8 cellular contexts compared by ENCODE assay signal in the genomic region with DNA sequence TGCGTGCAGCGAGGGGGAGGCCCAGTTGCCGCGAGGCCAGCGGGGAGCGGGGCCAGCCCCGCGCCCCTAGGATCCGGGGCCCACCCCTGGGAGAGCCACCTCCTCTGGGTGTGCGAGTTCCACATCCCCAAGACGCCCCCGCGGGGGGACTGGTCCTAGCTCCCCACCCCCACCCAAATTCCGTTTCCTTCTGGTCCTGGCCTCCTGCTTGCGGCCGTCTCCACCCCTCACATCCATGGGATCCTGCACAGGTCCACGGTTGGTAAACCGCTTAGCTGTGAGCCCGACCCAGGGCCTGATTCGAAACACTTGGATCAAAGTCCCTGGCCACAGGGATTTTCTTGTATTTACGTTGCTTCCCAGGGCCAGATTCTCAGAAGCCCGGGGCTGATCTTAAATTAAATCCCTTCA. TPM values are rescaled to one million over a fixed set of nuclear protein-coding genes. Genes with fewer than 3 reads are reported as not detected.
DNase-seq lines count a peak whose midpoint lies in the region; ATAC-seq and TF ChIP-seq lines count a peak whose summit lies in the region.

No MANE protein-coding gene starts in this region.

- 10 to 26% methylated on average over 16 to 22 of the region's 22 CpGs for WGBS in lung, 2 donors
- WGBS in upper lobe of left lung, 2 donors = 9 to 12% methylated on average over 8 to 13 of the region's 22 CpGs

- TF ChIP-seq EP300 in upper lobe of left lung (IDR thresholded peaks at IDR 0.05) = no peak

- H3K9me3 ChIP-seq in colonic mucosa (no peaks in the 10 kb centered on the region), lung (ENCODE audit: control insufficient read depth in 2 of 2, insufficient read depth in 1 of 2, low read length in 1 of 2) (no peaks in the 10 kb centered on the region), upper lobe of left lung (peaks cover 0 to 3% (median 0%) of the 10 kb centered on the region in 4 donors)

- peak overlapping the region; percentile 54 to 60 for H3K9ac ChIP-seq in colonic mucosa (ENCODE audit: low read depth in 2 of 2, low read length in 2 of 2)

- H3K4me3 Mint-ChIP-seq in activated T-cell treated with anti-CD3 and anti-CD28 coated beads, Interleukin-2, amount 50 U/mL, for 72 hours = peak overlapping the region; percentile 73 to 81

- ATAC-seq in activated T-cell treated with anti-CD3 and anti-CD28 coated beads, Interleukin-2, amount 50 U/mL, for 72 hours (replicated peaks in 1 of 2) = no peak
- ATAC-seq in lung (ENCODE audit: insufficient read depth, low FRiP score) (no peak), upper lobe of left lung (ENCODE audit: low FRiP score in 2 of 2) (peak; percentile 8 to 51), HG02973 (IDR thresholded peaks at IDR 0.05; ENCODE audit: unreplicated experiment) (no peak), HG02588 (IDR thresholded peaks at IDR 0.05; ENCODE audit: unreplicated experiment) (no peak), GM21390 (IDR thresholded peaks at IDR 0.05; ENCODE audit: unreplicated experiment) (no peak)

- no peaks in the 10 kb centered on the region for H3K4me1 ChIP-seq in colonic mucosa
- no peaks in the 10 kb centered on the region for H3K4me1 ChIP-seq in lung (ENCODE audit: control insufficient read depth in 2 of 2, insufficient read depth in 2 of 2, low read length in 2 of 2)
- H3K4me1 ChIP-seq in upper lobe of left lung = peaks cover 7 to 20% (median 11%) of the 10 kb centered on the region in 4 donors

- H3K36me3 ChIP-seq in colonic mucosa (no peaks in the 10 kb centered on the region), lung (ENCODE audit: control insufficient read depth in 2 of 2, insufficient read depth in 2 of 2, low read length in 2 of 2) (no peaks in the 10 kb centered on the region), upper lobe of left lung (no peaks in the 10 kb centered on the region)

- TF ChIP-seq CTCF in colonic mucosa (IDR thresholded peaks at IDR 0.05) (no peak), lung (IDR thresholded peaks at IDR 0.05; ENCODE audit: control extremely low read depth, extremely low read depth) (no peak), upper lobe of left lung (IDR thresholded peaks at IDR 0.05) (no peak)

- peaks cover 4% of the 10 kb centered on the region in 2 donors for H3K9me3 Mint-ChIP-seq in activated T-cell treated with anti-CD3 and anti-CD28 coated beads, Interleukin-2, amount 50 U/mL, for 72 hours

- H3K27ac ChIP-seq in colonic mucosa (peak overlapping the region; percentile 77), lung (ENCODE audit: low read depth in 1 of 2, low read length in 1 of 2) (peak overlapping the region in 1 of 2 donors; percentile 58), upper lobe of left lung (peak overlapping the region; percentile 65 to 89 (median 79))

- peaks cover 45% of the 10 kb centered on the region for H3K27me3 Mint-ChIP-seq in activated T-cell treated with anti-CD3 and anti-CD28 coated beads, Interleukin-2, amount 50 U/mL, for 72 hours (ENCODE audit: low read depth)

- H3K4me3 ChIP-seq in colonic mucosa (peak overlapping the region; percentile 36), lung (peak overlapping the region; percentile 34), upper lobe of left lung (peak overlapping the region; percentile 47 to 75 (median 62))

- H3K36me3 Mint-ChIP-seq in activated T-cell treated with anti-CD3 and anti-CD28 coated beads, Interleukin-2, amount 50 U/mL, for 72 hours (ENCODE audit: insufficient read depth in 2 of 2) = peaks cover 4 to 5% of the 10 kb centered on the region in 2 donors

- no peak for DNase-seq in activated T-cell treated with anti-CD3 and anti-CD28 coated beads, Interleukin-2, amount 50 U/mL, for 72 hours
- no peak for DNase-seq in activated T-cell treated with anti-CD3 and anti-CD28 coated beads, Interleukin-2, amount 50 U/mL, for 48 hours
- DNase-seq in colonic mucosa (peak; percentile 17), lung (ENCODE audit: low spot score) (no peak), upper lobe of left lung (no peak)

- no peak overlapping the region for H3K27ac Mint-ChIP-seq in activated T-cell treated with anti-CD3 and anti-CD28 coated beads, Interleukin-2, amount 50 U/mL, for 72 hours

- H3K27me3 ChIP-seq in colonic mucosa (peaks cover 19% of the 10 kb centered on the region), lung (ENCODE audit: control insufficient read depth, insufficient read depth) (no peaks in the 10 kb centered on the region), upper lobe of left lung (no peaks in the 10 kb centered on the region)

- intact Hi-C loops in colonic mucosa (cut with DNase I) = no loop called here

- H3K4me1 Mint-ChIP-seq in activated T-cell treated with anti-CD3 and anti-CD28 coated beads, Interleukin-2, amount 50 U/mL, for 72 hours (ENCODE audit: low read depth) = peaks cover 30% of the 10 kb centered on the region

- no peak for TF ChIP-seq POLR2A in upper lobe of left lung (IDR thresholded peaks at IDR 0.05)

RNA-seq across cellular contexts. Expression of gene FBXO17, which starts 0.3 kb away (rescaled TPM):
- not detected for total RNA-seq in activated T-cell treated with anti-CD3 and anti-CD28 coated beads, Interleukin-2, amount 50 U/mL, for 72 hours
- total RNA-seq in colonic mucosa = 1 to 10 TPM; 1.7 to 1.9 TPM
- total RNA-seq in lung = 10 to 100 TPM; 10.4 to 18.8 TPM
- polyA plus RNA-seq in lung = 1 to 10 TPM; 5.1 to 7.5 TPM
- 10 to 100 TPM in 3 of 6 donors, 1 to 10 TPM in 3; 5.0 to 18.9 (median 10.4) TPM for total RNA-seq in upper lobe of left lung

RNA-seq across cellular contexts. Expression of gene MRPS12, which starts 45.1 kb away (rescaled TPM):
- 10 to 100 TPM; 54.8 to 57.9 TPM for total RNA-seq in activated T-cell treated with anti-CD3 and anti-CD28 coated beads, Interleukin-2, amount 50 U/mL, for 72 hours
- total RNA-seq in colonic mucosa (100 to 1,000 TPM in 1 of 2 donors, 10 to 100 TPM in 1; 38.0 to 107 TPM), lung (10 to 100 TPM; 10.7 to 45.6 TPM), upper lobe of left lung (10 to 100 TPM in 4 of 6 donors, 1 to 10 TPM in 2; 3.1 to 38.3 (median 26.0) TPM)
- polyA plus RNA-seq in lung = 10 to 100 TPM; 28.1 to 63.5 TPM

RNA-seq across cellular contexts. Expression of gene SARS2, which starts 45.3 kb away (rescaled TPM):
- total RNA-seq in activated T-cell treated with anti-CD3 and anti-CD28 coated beads, Interleukin-2, amount 50 U/mL, for 72 hours = 10 to 100 TPM; 21.1 to 30.1 TPM
- total RNA-seq in colonic mucosa (10 to 100 TPM; 27.2 to 37.2 TPM), lung (10 to 100 TPM; 14.3 to 31.1 TPM), upper lobe of left lung (10 to 100 TPM; 14.3 to 54.5 (median 23.0) TPM)
- polyA plus RNA-seq in lung = 10 to 100 TPM; 17.6 to 34.6 TPM

RNA-seq across cellular contexts. Expression of gene FBXO27, which starts 56.5 kb away (rescaled TPM):
- 1 to 10 TPM in 1 of 2 donors, under 1 TPM in 1; 0.86 to 3.7 TPM for total RNA-seq in activated T-cell treated with anti-CD3 and anti-CD28 coated beads, Interleukin-2, amount 50 U/mL, for 72 hours
- 1 to 10 TPM; 1.1 to 2.4 TPM for total RNA-seq in colonic mucosa
- 10 to 100 TPM in 1 of 2 donors, 1 to 10 TPM in 1; 2.8 to 18.0 TPM for total RNA-seq in lung
- polyA plus RNA-seq in lung = 1 to 10 TPM; 2.9 to 8.3 TPM
- 1 to 10 TPM; 1.0 to 9.3 (median 6.3) TPM for total RNA-seq in upper lobe of left lung

Comparison
In these comparisons a context has a peak if more than half of its experiments do, and no peak if none do; other contexts are left out.
1. ATAC-seq: peak in upper lobe of left lung (2 of 2); none in activated T-cell treated with anti-CD3 and anti-CD28 coated beads, Interleukin-2, amount 50 U/mL, for 72 hours (0 of 2), lung (single experiment), HG02973 (single experiment), HG02588 (single experiment) and GM21390 (single experiment).
2. Peak in every context shown above with its lines, with median percentiles within 50 percentile points of each other: H3K4me3 ChIP-seq.